11 cellular contexts compared by ENCODE assay signal in the genomic region with DNA sequence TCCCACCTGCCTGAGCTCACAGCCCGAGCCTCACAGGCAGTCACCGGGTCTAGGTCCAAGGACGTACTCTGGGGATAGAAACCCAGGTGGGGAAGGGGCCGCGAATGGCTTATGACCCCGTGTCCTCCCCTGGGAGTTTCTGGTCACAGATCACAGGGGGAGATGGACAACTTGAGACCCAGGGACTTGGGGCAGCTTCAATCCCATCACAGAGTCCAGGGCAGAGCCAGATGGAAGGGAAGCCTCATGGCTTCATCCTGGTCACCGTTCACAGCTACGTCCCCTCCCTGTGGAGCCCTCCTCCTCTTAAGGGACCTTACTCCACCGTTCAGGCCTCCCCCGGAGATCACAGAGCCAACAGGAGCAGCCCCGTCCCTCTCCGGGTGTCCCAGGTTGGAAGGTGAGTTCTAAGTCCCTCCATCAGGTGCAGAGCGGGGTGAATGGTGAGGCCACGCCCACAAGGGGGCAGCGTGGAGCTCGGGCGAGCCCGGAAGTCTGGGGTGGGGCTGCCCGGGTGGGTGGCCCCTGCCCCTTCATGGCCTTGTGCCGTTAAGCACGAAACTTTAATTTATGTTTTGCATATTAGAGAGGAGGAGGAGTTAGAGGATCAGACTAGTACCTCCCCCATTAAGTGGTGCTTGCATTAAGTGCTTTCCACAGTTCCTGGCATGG. TPM values are rescaled to one million over a fixed set of nuclear protein-coding genes. Genes with fewer than 3 reads are reported as not detected.
A peak's percentile ranks its signal among the peaks of the same experiment; 100 is the strongest.
DNase-seq lines count a peak whose midpoint lies in the region; ATAC-seq, FAIRE-seq and TF ChIP-seq lines count a peak whose summit lies in the region.
"Not testable (repeated sequence)": the region's sequence is repeated elsewhere in the genome, so short reads cannot be mapped to it uniquely, and the experiment has no call there.
"Had no signal": no experiment of that assay in that cellular context is flagged by ENCODE, and none has a peak within 500 bp of the region (broad histone marks: within the 10 kb centered on the region; RNA-seq: fewer than 3 reads in every experiment).

No MANE protein-coding gene starts in this region.

- peaks cover 2 to 42% of the 10 kb centered on the region in 2 experiments; a peak in 3 of 5 replicates for H3K27me3 ChIP-seq in K562 (ENCODE audit: control insufficient read depth in 2 of 2, insufficient read depth in 2 of 2, low read length in 2 of 2)
- not testable (repeated sequence) for H3K27me3 ChIP-seq in lung (ENCODE audit: control insufficient read depth, insufficient read depth); upper lobe of right lung

- H3K36me3 Mint-ChIP-seq in T-cell, result peaks cover 27% of the 10 kb centered on the region

- in situ Hi-C loops in K562 (cut with MboI), result not testable (repeated sequence)

- DNase-seq in GM12892 (ENCODE audit: insufficient read length); K562 (ENCODE audit: extremely low read depth in 1 of 4, low spot score in 3 of 4); lung (ENCODE audit: low spot score): not testable (repeated sequence)
- DNase-seq in T-cell (peak; percentile 36 to 79 (median 66)), upper lobe of right lung (peak; percentile 72)
- peak; percentile 33 for DNase-seq in activated CD8-positive, alpha-beta memory T cell treated with anti-CD3 and anti-CD28 coated beads, Interleukin-2, amount 50 U/mL, for 24 hours (ENCODE audit: extremely low read depth)
- DNase-seq in stimulated activated CD4-positive, alpha-beta T cell treated with anti-CD3 and anti-CD28 coated beads, Interleukin-4, amount 100 ng/mL, for 48 hours (ENCODE audit: low read depth in 2 of 2), result peak; percentile 45 to 54

- H3K27me3 Mint-ChIP-seq in T-cell, result not testable (repeated sequence)

- not testable (repeated sequence) for H3K9me3 ChIP-seq in K562 (replicated peaks; ENCODE audit: control insufficient read depth, insufficient read depth, low read depth, low read length); lung (ENCODE audit: control insufficient read depth in 2 of 2, insufficient read depth in 1 of 2, low read length in 1 of 2); upper lobe of right lung

- not testable (repeated sequence) for H3K27ac Mint-ChIP-seq in T-cell

- peak; percentile 12 to 29 (median 27); a peak in 2 of 6 replicates for TF ChIP-seq CTCF in K562 (IDR thresholded peaks at IDR 0.05 in 2 of 3, conservative IDR thresholded peaks at IDR 0.05 in 1 of 3; ENCODE audit: insufficient read depth in 2 of 3, low read depth in 1 of 3, low read length in 3 of 3)
- TF ChIP-seq CTCF in lung (IDR thresholded peaks at IDR 0.05; ENCODE audit: control extremely low read depth, extremely low read depth), result not testable (repeated sequence)
- TF ChIP-seq CTCF in upper lobe of right lung (IDR thresholded peaks at IDR 0.05), result peak; percentile 9

- H3K9me3 Mint-ChIP-seq in T-cell, result not testable (repeated sequence)

- H3K4me2 ChIP-seq in K562 (ENCODE audit: insufficient read depth, low read length), result not testable (repeated sequence)

- not testable (repeated sequence) for TF ChIP-seq RAD21 in K562 (CRISPR knock-in tag; conservative IDR thresholded peaks at IDR 0.05 in 1 of 2, IDR thresholded peaks at IDR 0.05 in 1 of 2)

- not testable (repeated sequence) for H2AFZ ChIP-seq in K562 (ENCODE audit: low read depth, low read length)

- not testable (repeated sequence) for H3K4me3 ChIP-seq in K562, lung, upper lobe of right lung

- POLR2A ChIA-PET in T-cell (lab: Charles Lee); K562 (lab: Yijun Ruan, JAX): not testable (repeated sequence)

- not testable (repeated sequence) for H3K27ac ChIP-seq in K562 (ENCODE audit: extremely low read depth, low read depth, low read length); lung (ENCODE audit: low read depth in 1 of 2, low read length in 1 of 2); upper lobe of right lung

- not testable (repeated sequence) for H3K9me1 ChIP-seq in K562 (ENCODE audit: control insufficient read depth, insufficient read depth, low read length)

- not testable (repeated sequence) for H3K36me3 ChIP-seq in K562 (ENCODE audit: control insufficient read depth, insufficient read depth, low read length); lung (ENCODE audit: control insufficient read depth in 2 of 2, insufficient read depth in 2 of 2, low read length in 2 of 2); upper lobe of right lung

- not testable (repeated sequence) for H3K4me3 Mint-ChIP-seq in T-cell

- 2% methylated on average over 10 of the region's 21 CpGs for WGBS in K562 (ENCODE audit: insufficient coverage, low coverage, missing lambda C conversion rate)
- WGBS in lung, 2 donors, result 16 to 26% methylated on average over 12 to 15 of the region's 21 CpGs

- H3K9ac ChIP-seq in K562 (ENCODE audit: insufficient read depth in 1 of 2, low read depth in 2 of 2, low read length in 2 of 2), result not testable (repeated sequence)

- not testable (repeated sequence) for H3K79me2 ChIP-seq in K562 (ENCODE audit: control insufficient read depth, insufficient read depth, low read length)

- ATAC-seq in HG02885 (IDR thresholded peaks at IDR 0.05; ENCODE audit: poor library complexity, unreplicated experiment), result peak; percentile 42
- ATAC-seq in T-cell (replicated peaks in 1 of 4), result peak; percentile 88 to 90 (median 90)
- peak; percentile 98 for ATAC-seq in K562
- ATAC-seq in lung (ENCODE audit: insufficient read depth, low FRiP score), result peak; percentile 58
- peak; percentile 78 for ATAC-seq in upper lobe of right lung

- not testable (repeated sequence) for BruUV-seq in K562 (replicated peaks; lab: Mats Ljungman, UMichigan)

- FAIRE-seq in GM12892 (lab: Jason Lieb, UNC) (peak; percentile 98), K562 (lab: Jason Lieb, UNC) (peak; percentile 96)

- not testable (repeated sequence) for TF ChIP-seq EP300 in K562 (IDR thresholded peaks at IDR 0.05; ENCODE audit: low read length)

- H3K4me1 ChIP-seq in K562 (replicated peaks in 1 of 2; ENCODE audit: control insufficient read depth in 2 of 2, insufficient read depth in 2 of 2, low read length in 2 of 2); lung (ENCODE audit: control insufficient read depth in 2 of 2, insufficient read depth in 2 of 2, low read length in 2 of 2); upper lobe of right lung: not testable (repeated sequence)

- H4K20me1 ChIP-seq in K562 (replicated peaks; ENCODE audit: control insufficient read depth, insufficient read depth, low read length), result not testable (repeated sequence)

- intact Hi-C loops in K562 (cut with micrococcal nuclease); upper lobe of right lung (cut with DNase I): not testable (repeated sequence)

- not testable (repeated sequence) for TF ChIP-seq POLR2A in GM12892 (IDR thresholded peaks at IDR 0.05; ENCODE audit: low read depth, low read length); K562 (conservative IDR thresholded peaks at IDR 0.05)

- CTCF ChIA-PET in T-cell (lab: Charles Lee); K562 (lab: Yijun Ruan, JAX; ENCODE audit: low intra/inter-chr PET ratio): not testable (repeated sequence)

- peaks cover 33 to 42% (median 39%) of the 10 kb centered on the region in 3 donors for H3K4me1 Mint-ChIP-seq in T-cell

RNA-seq across cellular contexts. Expression of gene LAIR1, which starts 5.4 kb away (rescaled TPM):
- polyA plus RNA-seq in GM12892 (2012; ENCODE audit: missing spikeins), result 0.32 TPM
- total RNA-seq in T-cell, result 10 to 100 TPM; 40.2 to 66.0 (median 59.7) TPM
- total RNA-seq in K562 (2011; cell fraction: chromatin; rRNA removed; ENCODE audit: low replicate concordance), result not detected in 2 replicates
- not detected in 2 replicates for total RNA-seq in K562 (2011; cell fraction: nucleolus; rRNA removed)
- not detected in 2 replicates for total RNA-seq in K562 (2011; cell fraction: nucleoplasm; rRNA removed)
- not detected in 2 replicates for total RNA-seq in K562 (2014; rRNA removed)
- total RNA-seq in K562 (2014; rRNA removed; fragmentation: Illumina TruSeq; extraction: Trizol), result not detected in 2 replicates
- 0.23 and 0.54 TPM in 2 replicates for total RNA-seq in K562 (2015; rRNA removed; fragmentation: Illumina TruSeq; extraction: Trizol)
- total RNA-seq in K562 (2021), result 0.20 and 0.24 TPM in 2 replicates
- polyA plus RNA-seq in K562 (2011; rRNA removed), result not detected in 2 replicates
- polyA plus RNA-seq in K562 (2011; cell fraction: cytosol; rRNA removed), result not detected in 2 replicates
- polyA plus RNA-seq in K562 (2011; cell fraction: nucleus; rRNA removed), result not detected in 2 replicates
- 0.40 and 7.6 TPM in 2 replicates for polyA plus RNA-seq in K562 (2012)
- 0.12 TPM in 1 of 2 replicates, not detected in the other for polyA plus RNA-seq in K562 (2014; fragmentation: Illumina TruSeq; extraction: Trizol)
- not detected for polyA plus RNA-seq in K562 (2014; fragmentation: Nextera tagmentation; extraction: Ambion mirVana)
- polyA plus RNA-seq in K562 (2014; rRNA removed), result 0.12 TPM in 1 of 2 replicates, not detected in the other
- not detected in 2 replicates for polyA minus RNA-seq in K562 (2011; rRNA and poly(A)+ RNA removed)
- not detected in 2 replicates for polyA minus RNA-seq in K562 (2011; cell fraction: cytosol; rRNA and poly(A)+ RNA removed)
- polyA minus RNA-seq in K562 (2011; cell fraction: nucleus; rRNA and poly(A)+ RNA removed), result not detected in 2 replicates
- total RNA-seq in lung, result 100 to 1,000 TPM in 1 of 2 donors, 10 to 100 TPM in 1; 27.4 to 123 TPM
- polyA plus RNA-seq in lung, result 100 to 1,000 TPM in 1 of 2 donors, 10 to 100 TPM in 1; 31.6 to 253 TPM
- 87.8 TPM for total RNA-seq in upper lobe of right lung
- polyA plus RNA-seq: SK-N-SH had no signal

RNA-seq across cellular contexts. Expression of gene LILRA4, which starts 20.3 kb away (rescaled TPM):
- 6.6 TPM for polyA plus RNA-seq in GM12892 (2012; ENCODE audit: missing spikeins)
- under 1 TPM in 1 of 5 donors, not detected in 4; 0.58 TPM for total RNA-seq in T-cell
- total RNA-seq in K562 (2011; cell fraction: chromatin; rRNA removed; ENCODE audit: low replicate concordance), result not detected in 2 replicates
- not detected in 2 replicates for total RNA-seq in K562 (2011; cell fraction: nucleolus; rRNA removed)
- total RNA-seq in K562 (2011; cell fraction: nucleoplasm; rRNA removed), result not detected in 2 replicates
- total RNA-seq in K562 (2014; rRNA removed), result not detected in 2 replicates
- not detected in 2 replicates for total RNA-seq in K562 (2014; rRNA removed; fragmentation: Illumina TruSeq; extraction: Trizol)
- not detected in 2 replicates for total RNA-seq in K562 (2015; rRNA removed; fragmentation: Illumina TruSeq; extraction: Trizol)
- not detected in 2 replicates for total RNA-seq in K562 (2021)
- not detected in 2 replicates for polyA plus RNA-seq in K562 (2011; rRNA removed)
- not detected in 2 replicates for polyA plus RNA-seq in K562 (2011; cell fraction: cytosol; rRNA removed)
- not detected in 2 replicates for polyA plus RNA-seq in K562 (2011; cell fraction: nucleus; rRNA removed)
- 0.53 TPM in 1 of 2 replicates, not detected in the other for polyA plus RNA-seq in K562 (2012)
- polyA plus RNA-seq in K562 (2014; fragmentation: Illumina TruSeq; extraction: Trizol), result not detected in 2 replicates
- not detected for polyA plus RNA-seq in K562 (2014; fragmentation: Nextera tagmentation; extraction: Ambion mirVana)
- polyA plus RNA-seq in K562 (2014; rRNA removed), result not detected in 2 replicates
- not detected in 2 replicates for polyA minus RNA-seq in K562 (2011; rRNA and poly(A)+ RNA removed)
- polyA minus RNA-seq in K562 (2011; cell fraction: cytosol; rRNA and poly(A)+ RNA removed), result not detected in 2 replicates
- polyA minus RNA-seq in K562 (2011; cell fraction: nucleus; rRNA and poly(A)+ RNA removed), result not detected in 2 replicates
- 1 to 10 TPM in 1 of 2 donors, under 1 TPM in 1; 0.60 to 1.4 TPM for total RNA-seq in lung
- polyA plus RNA-seq in lung, result under 1 TPM; 0.08 to 0.46 TPM
- total RNA-seq in upper lobe of right lung, result 4.8 TPM
- total RNA-seq: left ventricle myocardium inferior had no signal
- polyA plus RNA-seq: SK-N-SH had no signal

RNA-seq across cellular contexts. Expression of gene LILRA5, which starts 46.3 kb away (rescaled TPM):
- polyA plus RNA-seq in GM12892 (2012; ENCODE audit: missing spikeins), result not detected
- total RNA-seq in T-cell (not detected), K562 (2014; rRNA removed) (not detected in 2 replicates), K562 (2014; rRNA removed; fragmentation: Illumina TruSeq; extraction: Trizol) (not detected in 2 replicates), K562 (2015; rRNA removed; fragmentation: Illumina TruSeq; extraction: Trizol) (not detected in 2 replicates), K562 (2021) (not detected in 2 replicates), lung (10 to 100 TPM in 1 of 2 donors, 1 to 10 TPM in 1; 5.9 to 41.2 TPM), upper lobe of right lung (13.5 TPM)
- total RNA-seq in K562 (2011; cell fraction: chromatin; rRNA removed; ENCODE audit: low replicate concordance), result not detected in 2 replicates
- not detected in 2 replicates for total RNA-seq in K562 (2011; cell fraction: nucleolus; rRNA removed)
- not detected in 2 replicates for total RNA-seq in K562 (2011; cell fraction: nucleoplasm; rRNA removed)
- polyA plus RNA-seq in K562 (2011; rRNA removed) (not detected in 2 replicates), K562 (2014; fragmentation: Illumina TruSeq; extraction: Trizol) (not detected in 2 replicates), K562 (2014; fragmentation: Nextera tagmentation; extraction: Ambion mirVana) (not detected), K562 (2014; rRNA removed) (not detected in 2 replicates), lung (100 to 1,000 TPM in 1 of 2 donors, 10 to 100 TPM in 1; 11.2 to 262 TPM)
- not detected in 2 replicates for polyA plus RNA-seq in K562 (2011; cell fraction: cytosol; rRNA removed)
- not detected in 2 replicates for polyA plus RNA-seq in K562 (2011; cell fraction: nucleus; rRNA removed)
- polyA plus RNA-seq in K562 (2012), result not detected in 2 replicates
- not detected in 2 replicates for polyA minus RNA-seq in K562 (2011; rRNA and poly(A)+ RNA removed)
- polyA minus RNA-seq in K562 (2011; cell fraction: cytosol; rRNA and poly(A)+ RNA removed), result not detected in 2 replicates
- not detected in 2 replicates for polyA minus RNA-seq in K562 (2011; cell fraction: nucleus; rRNA and poly(A)+ RNA removed)
- total RNA-seq: suprapubic skin had no signal
- polyA plus RNA-seq: SK-N-SH had no signal

RNA-seq across cellular contexts. Expression of gene TTYH1, which starts 56.0 kb away (rescaled TPM):
- polyA plus RNA-seq in GM12892 (2012; ENCODE audit: missing spikeins), result 1.5 TPM
- total RNA-seq in T-cell, result under 1 TPM in 2 of 5 donors, not detected in 3; 0.26 to 0.41 TPM
- not detected in 2 replicates for total RNA-seq in K562 (2011; cell fraction: chromatin; rRNA removed; ENCODE audit: low replicate concordance)
- not detected in 2 replicates for total RNA-seq in K562 (2011; cell fraction: nucleolus; rRNA removed)
- total RNA-seq in K562 (2011; cell fraction: nucleoplasm; rRNA removed), result not detected in 2 replicates
- total RNA-seq in K562 (2014; rRNA removed), result not detected in 2 replicates
- not detected in 2 replicates for total RNA-seq in K562 (2014; rRNA removed; fragmentation: Illumina TruSeq; extraction: Trizol)
- total RNA-seq in K562 (2015; rRNA removed; fragmentation: Illumina TruSeq; extraction: Trizol), result not detected in 2 replicates
- not detected in 2 replicates for total RNA-seq in K562 (2021)
- not detected in 2 replicates for polyA plus RNA-seq in K562 (2011; rRNA removed)
- polyA plus RNA-seq in K562 (2011; cell fraction: cytosol; rRNA removed), result not detected in 2 replicates
- not detected in 2 replicates for polyA plus RNA-seq in K562 (2011; cell fraction: nucleus; rRNA removed)
- 0.17 and 0.36 TPM in 2 replicates for polyA plus RNA-seq in K562 (2012)
- not detected in 2 replicates for polyA plus RNA-seq in K562 (2014; fragmentation: Illumina TruSeq; extraction: Trizol)
- under 1 TPM in 1 of 2 experiments, not detected in 1; 0.08 TPM for polyA plus RNA-seq in K562 (2014; fragmentation: Nextera tagmentation; extraction: Ambion mirVana)
- polyA plus RNA-seq in K562 (2014; rRNA removed), result not detected in 2 replicates
- not detected in 2 replicates for polyA minus RNA-seq in K562 (2011; rRNA and poly(A)+ RNA removed)
- polyA minus RNA-seq in K562 (2011; cell fraction: cytosol; rRNA and poly(A)+ RNA removed), result not detected in 2 replicates
- not detected in 2 replicates for polyA minus RNA-seq in K562 (2011; cell fraction: nucleus; rRNA and poly(A)+ RNA removed)
- under 1 TPM; 0.18 to 0.46 TPM for total RNA-seq in lung
- under 1 TPM in 1 of 2 donors, not detected in 1; 0.05 TPM for polyA plus RNA-seq in lung
- not detected for total RNA-seq in upper lobe of right lung

Comparison
In these comparisons a context has a peak if more than half of its experiments do, and no peak if none do; other contexts are left out.
1. ATAC-seq: peak in every context shown above with its lines; median percentile 98 in K562; 90 in T-cell; 78 in upper lobe of right lung; 58 in lung; 42 in HG02885.
2. RNA of gene LAIR1, which starts 5.4 kb away (total RNA-seq): 27.4 to 123 TPM in lung, 87.8 TPM in upper lobe of right lung (single experiment) and 40.2 to 66.0 TPM in T-cell; 0.20 to 0.54 TPM in K562; every median in the first group is over 10 times any median in the second.
3. RNA of gene LILRA5, which starts 46.3 kb away (total RNA-seq): 5.9 to 41.2 TPM in lung and 13.5 TPM in upper lobe of right lung (single experiment); not detected in T-cell and not detected in K562; every median in the first group is over 4 times any median in the second.